In genomic region chr11:71305451-71306125, GRCh38 we compare ENCODE assay signal across 22 cellular contexts. TPM values are rescaled to one million over a fixed set of nuclear protein-coding genes. Genes with fewer than 3 reads are reported as not detected.
DNase-seq lines count a peak whose midpoint lies in the region; ATAC-seq and TF ChIP-seq lines count a peak whose summit lies in the region.
"Had no signal": no experiment of that assay in that cellular context is flagged by ENCODE, and none has a peak within 500 bp of the region (broad histone marks: within the 10 kb centered on the region; RNA-seq: fewer than 3 reads in every experiment).

No MANE protein-coding gene starts in this region.

- H2AFZ ChIP-seq in mesenchymal stem cell (ENCODE audit: low read depth, low read length): no peak overlapping the region

- H3K4me2 ChIP-seq in mesenchymal stem cell (ENCODE audit: low read length, poor library complexity, severe bottlenecking): no peak overlapping the region
- H3K4me2 ChIP-seq: BLaER1 treated with 17β-estradiol and CSF1 and Interleukin-3, amounts not matched to agents 10 nM and 100 nM had no signal

- H3K4me1 ChIP-seq in mesenchymal stem cell (ENCODE audit: control insufficient read depth, insufficient read depth, low read depth, low read length) (peaks cover 11% of the 10 kb centered on the region), upper lobe of right lung (no peaks in the 10 kb centered on the region), lower lobe of right lung (no peaks in the 10 kb centered on the region)

- no peak overlapping the region for H4K91ac ChIP-seq in mesenchymal stem cell (ENCODE audit: low read length)

- no peak overlapping the region for H3K18ac ChIP-seq in mesenchymal stem cell (ENCODE audit: low read depth in 1 of 2, low read length in 2 of 2)

- H3K36me3 ChIP-seq in mesenchymal stem cell (ENCODE audit: control insufficient read depth in 1 of 2, insufficient read depth in 2 of 2, low read depth in 1 of 2, low read length in 2 of 2): no peaks in the 10 kb centered on the region
- no peaks in the 10 kb centered on the region for H3K36me3 ChIP-seq in upper lobe of right lung
- no peaks in the 10 kb centered on the region for H3K36me3 ChIP-seq in lower lobe of right lung
- H3K36me3 ChIP-seq: BLaER1 treated with 17β-estradiol and CSF1 and Interleukin-3, amounts not matched to agents 10 nM and 100 nM; MG63 had no signal

- no peak overlapping the region for H3K23ac ChIP-seq in mesenchymal stem cell (ENCODE audit: low read length in 2 of 2)

- H2BK5ac ChIP-seq in mesenchymal stem cell (ENCODE audit: low read depth, low read length, poor library complexity, severe bottlenecking): no peak overlapping the region

- no peak overlapping the region for H4K8ac ChIP-seq in mesenchymal stem cell (ENCODE audit: low read length)

- intact Hi-C loops in upper lobe of right lung (cut with DNase I): no loop called here
- intact Hi-C loops in lower lobe of right lung (cut with DNase I): no loop called here

- H3K9me3 ChIP-seq in mesenchymal stem cell (ENCODE audit: control insufficient read depth, low read length) (no peaks in the 10 kb centered on the region), upper lobe of right lung (no peaks in the 10 kb centered on the region), lower lobe of right lung (no peaks in the 10 kb centered on the region)
- H3K9me3 ChIP-seq: MG63 had no signal

- no peak overlapping the region for H2BK120ac ChIP-seq in mesenchymal stem cell (ENCODE audit: low read depth, low read length)

- peak; percentile 45 for DNase-seq in activated effector memory CD4-positive, alpha-beta T cell treated with anti-CD3 and anti-CD28 coated beads, Interleukin-2, amount 50 U/mL, for 16 hours
- DNase-seq in activated effector memory CD4-positive, alpha-beta T cell treated with Interleukin-2 at 50 U/mL for 16 hours: no peak
- peak; percentile 12 for DNase-seq in activated CD8-positive, alpha-beta memory T cell treated with anti-CD3 and anti-CD28 coated beads, Interleukin-2, amount 50 U/mL, for 48 hours
- DNase-seq in mesenchymal stem cell (peak; percentile 6), upper lobe of right lung (peak; percentile 36), lower lobe of right lung (no peak), foreskin fibroblast (no peak)
- DNase-seq: activated CD4-positive, alpha-beta T cell treated with anti-CD3 and anti-CD28 coated beads, Interleukin-2, amount 10 ng/mL, durations not matched to agents 7 days and 5 days; activated naive CD4-positive, alpha-beta T cell treated with anti-CD3 and anti-CD28 coated beads, Interleukin-2, amount 50 U/mL, for 16 hours; anterior cingulate cortex; effector CD8-positive, alpha-beta T cell; GOT3; left colon; MG63; NCI-H774; SIG-M5; substantia nigra had no signal

- H3K27me3 ChIP-seq in mesenchymal stem cell (ENCODE audit: control insufficient read depth in 1 of 2, insufficient read depth in 1 of 2, low read length in 2 of 2): peaks cover 0 to 6% of the 10 kb centered on the region in 2 experiments
- no peaks in the 10 kb centered on the region for H3K27me3 ChIP-seq in upper lobe of right lung
- peaks cover 2% of the 10 kb centered on the region for H3K27me3 ChIP-seq in lower lobe of right lung (ENCODE audit: low read depth)
- H3K27me3 ChIP-seq: BLaER1 treated with 17β-estradiol and CSF1 and Interleukin-3, amounts not matched to agents 10 nM and 100 nM; MG63 had no signal

- H2BK15ac ChIP-seq in mesenchymal stem cell (ENCODE audit: low read depth, poor library complexity, severe bottlenecking): no peak overlapping the region

- TF ChIP-seq CTCF in upper lobe of right lung (IDR thresholded peaks at IDR 0.05) (no peak), lower lobe of right lung (IDR thresholded peaks at IDR 0.05) (no peak), foreskin fibroblast (IDR thresholded peaks at IDR 0.05; ENCODE audit: low read depth, low read length) (no peak)

- 93% methylated on average over 18 of the region's 18 CpGs for whole genome bisulfite sequencing in mesenchymal stem cell

- H2BK12ac ChIP-seq in mesenchymal stem cell (ENCODE audit: low read length in 2 of 2): no peak overlapping the region

- no peak overlapping the region for H3K9ac ChIP-seq in mesenchymal stem cell (ENCODE audit: low read length)
- H3K9ac ChIP-seq: BLaER1 treated with 17β-estradiol and CSF1 and Interleukin-3, amounts not matched to agents 10 nM and 100 nM had no signal

- H3K27ac ChIP-seq in mesenchymal stem cell (ENCODE audit: low read length, poor library complexity, severe bottlenecking) (no peak overlapping the region), upper lobe of right lung (no peak overlapping the region), lower lobe of right lung (no peak overlapping the region)
- H3K27ac ChIP-seq: BLaER1 treated with 17β-estradiol and CSF1 and Interleukin-3, amounts not matched to agents 10 nM and 100 nM had no signal

- H3K79me1 ChIP-seq in mesenchymal stem cell (replicated peaks; ENCODE audit: low read length, poor library complexity, severe bottlenecking): no peaks in the 10 kb centered on the region

- no peak overlapping the region for H3K14ac ChIP-seq in mesenchymal stem cell (ENCODE audit: low read length in 2 of 2)

- no peak overlapping the region for H3K4me3 ChIP-seq in mesenchymal stem cell (ENCODE audit: insufficient read depth in 1 of 2, low read depth in 1 of 2, low read length in 2 of 2)
- no peak overlapping the region for H3K4me3 ChIP-seq in upper lobe of right lung
- H3K4me3 ChIP-seq in lower lobe of right lung: no peak overlapping the region
- H3K4me3 ChIP-seq in foreskin fibroblast (ENCODE audit: low read depth in 1 of 2, low read length in 2 of 2): no peak overlapping the region
- H3K4me3 ChIP-seq: BLaER1 treated with 17β-estradiol and CSF1 and Interleukin-3, amounts not matched to agents 10 nM and 100 nM; MG63 had no signal

- H3K4ac ChIP-seq in mesenchymal stem cell (ENCODE audit: low read depth in 1 of 2, low read length in 2 of 2): no peak overlapping the region

- ATAC-seq in upper lobe of right lung (no peak), lower lobe of right lung (no peak), GM18909 (IDR thresholded peaks at IDR 0.05; ENCODE audit: poor library complexity, unreplicated experiment) (no peak)
- ATAC-seq: left colon had no signal

- no peak overlapping the region for H2AK5ac ChIP-seq in mesenchymal stem cell (ENCODE audit: low read length, severe bottlenecking)

RNA-seq across cellular contexts. Expression of gene SHANK2, which starts 53.2 kb away (rescaled TPM):
- polyA plus RNA-seq in mesenchymal stem cell (2013, experiment 1 of 2): 30.3 TPM
- polyA plus RNA-seq in mesenchymal stem cell (2013, experiment 2 of 2): 30.2 TPM
- total RNA-seq in upper lobe of right lung (62.5 TPM), lower lobe of right lung (59.8 TPM)
- total RNA-seq: activated CD4-positive, alpha-beta T cell treated with anti-CD3 and anti-CD28 coated beads, Interleukin-2, amount 10 ng/mL, durations not matched to agents 7 days and 5 days; G401; OCI-LY7; T-helper 1 cell treated with Interleukin-12 subunit alpha and Interleukin-12 subunit beta and Interleukin-4 antibody, amounts not matched to agents 30 ng/mL and 1 ng/mL, for 36 hours had no signal

Comparison
In these comparisons a context has a peak if more than half of its experiments do, and no peak if none do; other contexts are left out.
1. DNase-seq: peak in activated effector memory CD4-positive, alpha-beta T cell treated with anti-CD3 and anti-CD28 coated beads, Interleukin-2, amount 50 U/mL, for 16 hours (single experiment), activated CD8-positive, alpha-beta memory T cell treated with anti-CD3 and anti-CD28 coated beads, Interleukin-2, amount 50 U/mL, for 48 hours (single experiment), mesenchymal stem cell (single experiment) and upper lobe of right lung (single experiment); none in activated effector memory CD4-positive, alpha-beta T cell treated with Interleukin-2 at 50 U/mL for 16 hours (single experiment), lower lobe of right lung (single experiment) and foreskin fibroblast (0 of 2).